8 cellular contexts compared by ENCODE assay signal in genomic region chr7:100118388-100119074, GRCh38. TPM values are rescaled to one million over a fixed set of nuclear protein-coding genes. Genes with fewer than 3 reads are reported as not detected.
DNase-seq lines count a peak whose midpoint lies in the region; ATAC-seq and TF ChIP-seq lines count a peak whose summit lies in the region.

No MANE protein-coding gene starts in this region.

- H3K4me3 ChIP-seq in GM12864 (ENCODE audit: low read depth, low read length) (peak overlapping the region; percentile 71), esophagus squamous epithelium (peak overlapping the region; percentile 56 to 90 (median 80)), rectal smooth muscle tissue (ENCODE audit: low read length) (peak overlapping the region; percentile 80)

- no peaks in the 10 kb centered on the region for H3K27me3 ChIP-seq in esophagus squamous epithelium
- no peaks in the 10 kb centered on the region for H3K27me3 ChIP-seq in rectal smooth muscle tissue (ENCODE audit: control insufficient read depth, insufficient read depth, low read length)

- no peak for TF ChIP-seq POLR2A in esophagus squamous epithelium (IDR thresholded peaks at IDR 0.05)
- TF ChIP-seq POLR2A in GM18505 (IDR thresholded peaks at IDR 0.05; ENCODE audit: borderline replicate concordance, extremely low read depth, insufficient read depth, insufficient read length) = no peak

- peak overlapping the region; percentile 10 for H3K9ac ChIP-seq in rectal smooth muscle tissue (ENCODE audit: low read length)

- peak overlapping the region; percentile 81 to 95 (median 88) for H3K27ac ChIP-seq in esophagus squamous epithelium
- H3K27ac ChIP-seq in rectal smooth muscle tissue (ENCODE audit: low read depth, low read length) = peak overlapping the region; percentile 82

- no peaks in the 10 kb centered on the region for H3K9me3 ChIP-seq in esophagus squamous epithelium

- TF ChIP-seq CTCF in GM12864 (IDR thresholded peaks at IDR 0.05; ENCODE audit: low read depth, low read length, missing control alignments) (no peak), esophagus squamous epithelium (IDR thresholded peaks at IDR 0.05) (no peak)

- H3K4me1 ChIP-seq in esophagus squamous epithelium (peaks cover 11 to 50% (median 18%) of the 10 kb centered on the region in 3 donors), rectal smooth muscle tissue (ENCODE audit: control insufficient read depth, insufficient read depth, low read length) (peaks cover 3% of the 10 kb centered on the region)

- no peak for ATAC-seq in GM18505 (IDR thresholded peaks at IDR 0.05; ENCODE audit: unreplicated experiment)
- ATAC-seq in GM21360 (IDR thresholded peaks at IDR 0.05; ENCODE audit: unreplicated experiment) = no peak

- in situ Hi-C loops in SK-MEL-5 (cut with HindIII; ENCODE audit: low pct_unique_long_range_greater_than_20kb, low sequenced_read_pairs) (no loop called here), G401 (cut with HindIII; ENCODE audit: low sequenced_read_pairs) (no loop called here)

- DNase-seq in GM12864 (ENCODE audit: low read depth) (no peak), SK-MEL-5 (ENCODE audit: low read depth, low spot score) (peak; percentile 67), esophagus squamous epithelium (lab: John Stamatoyannopoulos, UW) (no peak), hypothalamus (lab: John Stamatoyannopoulos, UW) (no peak), G401 (ENCODE audit: low spot score) (no peak)

- H3K36me3 ChIP-seq in esophagus squamous epithelium (peaks cover 0 to 16% (median 4%) of the 10 kb centered on the region in 3 donors), rectal smooth muscle tissue (ENCODE audit: control insufficient read depth, insufficient read depth, low read length) (no peaks in the 10 kb centered on the region)

- intact Hi-C loops in esophagus squamous epithelium (cut with DNase I) = no loop called here

- WGBS in esophagus squamous epithelium, 2 donors = 30% methylated on average over 11 to 12 of the region's 18 CpGs

RNA-seq across cellular contexts. Expression of gene TAF6, which starts 0.6 kb away (rescaled TPM):
- 27.3 and 33.6 TPM in 2 replicates for total RNA-seq in SK-MEL-5 (2014; rRNA removed; shearing (Covaris generic))
- 92.8 and 115 TPM in 2 replicates for polyA plus RNA-seq in SK-MEL-5 (2015; cell fraction: cytosol; rRNA removed)
- polyA plus RNA-seq in SK-MEL-5 (2015; cell fraction: nucleus; rRNA removed) = 135 and 162 TPM in 2 replicates
- 10 to 100 TPM; 24.4 to 40.6 (median 30.5) TPM for total RNA-seq in esophagus squamous epithelium
- total RNA-seq in G401 (2014; rRNA removed; shearing (Covaris generic)) = 26.6 and 45.6 TPM in 2 replicates

RNA-seq across cellular contexts. Expression of gene CNPY4, which starts 0.9 kb away (rescaled TPM):
- 21.7 and 21.9 TPM in 2 replicates for total RNA-seq in SK-MEL-5 (2014; rRNA removed; shearing (Covaris generic))
- 23.3 and 24.4 TPM in 2 replicates for polyA plus RNA-seq in SK-MEL-5 (2015; cell fraction: cytosol; rRNA removed)
- 43.4 and 55.1 TPM in 2 replicates for polyA plus RNA-seq in SK-MEL-5 (2015; cell fraction: nucleus; rRNA removed)
- 1 to 10 TPM in 3 of 4 donors, under 1 TPM in 1; 0.87 to 5.3 (median 3.1) TPM for total RNA-seq in esophagus squamous epithelium
- 26.6 and 30.0 TPM in 2 replicates for total RNA-seq in G401 (2014; rRNA removed; shearing (Covaris generic))

RNA-seq across cellular contexts. Expression of gene MBLAC1, which starts 8.2 kb away (rescaled TPM):
- total RNA-seq in SK-MEL-5 (2014; rRNA removed; shearing (Covaris generic)) = 2.2 and 4.1 TPM in 2 replicates
- polyA plus RNA-seq in SK-MEL-5 (2015; cell fraction: cytosol; rRNA removed) = 3.1 and 4.1 TPM in 2 replicates
- polyA plus RNA-seq in SK-MEL-5 (2015; cell fraction: nucleus; rRNA removed) = 1.9 and 8.0 TPM in 2 replicates
- 1 to 10 TPM; 2.1 to 6.7 (median 2.9) TPM for total RNA-seq in esophagus squamous epithelium
- total RNA-seq in G401 (2014; rRNA removed; shearing (Covaris generic)) = 1.7 and 2.9 TPM in 2 replicates

RNA-seq across cellular contexts. Expression of gene AP4M1, which starts 17.1 kb away (rescaled TPM):
- total RNA-seq in SK-MEL-5 (2014; rRNA removed; shearing (Covaris generic)) = 15.9 and 16.4 TPM in 2 replicates
- 15.4 and 17.2 TPM in 2 replicates for polyA plus RNA-seq in SK-MEL-5 (2015; cell fraction: cytosol; rRNA removed)
- polyA plus RNA-seq in SK-MEL-5 (2015; cell fraction: nucleus; rRNA removed) = 83.1 and 113 TPM in 2 replicates
- 10 to 100 TPM in 2 of 4 donors, 1 to 10 TPM in 2; 8.1 to 26.1 (median 9.9) TPM for total RNA-seq in esophagus squamous epithelium
- 19.7 and 34.3 TPM in 2 replicates for total RNA-seq in G401 (2014; rRNA removed; shearing (Covaris generic))

RNA-seq across cellular contexts. Expression of gene MCM7, which starts 17.3 kb away (rescaled TPM):
- 163 and 176 TPM in 2 replicates for total RNA-seq in SK-MEL-5 (2014; rRNA removed; shearing (Covaris generic))
- polyA plus RNA-seq in SK-MEL-5 (2015; cell fraction: cytosol; rRNA removed) = 170 and 183 TPM in 2 replicates
- 608 TPM in 2 replicates for polyA plus RNA-seq in SK-MEL-5 (2015; cell fraction: nucleus; rRNA removed)
- 10 to 100 TPM; 31.8 to 67.3 (median 63.1) TPM for total RNA-seq in esophagus squamous epithelium
- 356 and 361 TPM in 2 replicates for total RNA-seq in G401 (2014; rRNA removed; shearing (Covaris generic))
